Comparison of ENCODE assay signal across 32 cellular contexts in genomic region chrX:53704854-53705253, GRCh38.
"Had no signal": no experiment of that assay in that cellular context is flagged by ENCODE, and none has a peak within 500 bp of the region (broad histone marks: within the 10 kb centered on the region; RNA-seq: fewer than 3 reads in every experiment).

No MANE protein-coding gene starts in this region.

- H3K4me1 Mint-ChIP-seq: activated CD4-positive, alpha-beta memory T cell treated with anti-CD3 and anti-CD28 coated beads, Interleukin-2, amount 10 ng/mL, durations not matched to agents 7 days and 5 days; activated naive CD8-positive, alpha-beta T cell treated with anti-CD3 and anti-CD28 coated beads, Interleukin-2, amount 10 ng/mL, durations not matched to agents 7 days and 5 days; T-helper 17 cell had no signal

- H3K27me3 ChIP-seq: body of pancreas, esophagus muscularis mucosa, foreskin keratinocyte, gastrocnemius medialis had no signal

- H3K27me3 Mint-ChIP-seq: activated CD4-positive, alpha-beta memory T cell treated with anti-CD3 and anti-CD28 coated beads, Interleukin-2, amount 10 ng/mL, durations not matched to agents 7 days and 5 days; activated CD4-positive, alpha-beta T cell treated with anti-CD3 and anti-CD28 coated beads, Interleukin-2, amount 10 ng/mL, durations not matched to agents 7 days and 5 days; activated naive CD4-positive, alpha-beta T cell treated with anti-CD3 and anti-CD28 coated beads, Interleukin-2, amount 10 ng/mL, durations not matched to agents 7 days and 5 days; activated naive CD8-positive, alpha-beta T cell treated with anti-CD3 and anti-CD28 coated beads, Interleukin-2, amount 10 ng/mL, durations not matched to agents 7 days and 5 days; effector memory CD8-positive, alpha-beta T cell; T-helper 17 cell had no signal

- H3K36me3 ChIP-seq: esophagus muscularis mucosa, gastrocnemius medialis, heart right ventricle had no signal

- H3K4me3 ChIP-seq: body of pancreas, esophagus muscularis mucosa, gastrocnemius medialis, heart right ventricle had no signal

- H3K27ac Mint-ChIP-seq: activated CD4-positive, alpha-beta memory T cell treated with anti-CD3 and anti-CD28 coated beads, Interleukin-2, amount 10 ng/mL, durations not matched to agents 7 days and 5 days; activated CD4-positive, alpha-beta T cell treated with anti-CD3 and anti-CD28 coated beads, Interleukin-2, amount 10 ng/mL, durations not matched to agents 7 days and 5 days; activated naive CD4-positive, alpha-beta T cell treated with anti-CD3 and anti-CD28 coated beads, Interleukin-2, amount 10 ng/mL, durations not matched to agents 7 days and 5 days; activated naive CD4-positive, alpha-beta T cell treated with anti-CD3 and anti-CD28 coated beads, Interleukin-2, amount 50 U/mL, for 72 hours; activated naive CD8-positive, alpha-beta T cell treated with anti-CD3 and anti-CD28 coated beads, Interleukin-2, amount 10 ng/mL, durations not matched to agents 7 days and 5 days; activated T-cell treated with anti-CD3 and anti-CD28 coated beads, Interleukin-2, amount 50 U/mL, for 24 hours; effector memory CD8-positive, alpha-beta T cell; T-helper 17 cell; T-helper 2 cell treated with Interferon-gamma antibody and Interleukin-4, amounts not matched to agents 5 μg/mL and 100 μg/mL, for 36 hours had no signal

- FAIRE-seq: colon had no signal

- ATAC-seq: activated naive CD4-positive, alpha-beta T cell treated with anti-CD3 and anti-CD28 coated beads, Interleukin-2, amount 50 U/mL, for 72 hours; activated T-cell treated with anti-CD3 and anti-CD28 coated beads, Interleukin-2, amount 50 U/mL, for 72 hours; body of pancreas; effector memory CD8-positive, alpha-beta T cell; foreskin keratinocyte; gastrocnemius medialis; heart right ventricle; T-helper 17 cell had no signal

- H3K9me3 ChIP-seq: body of pancreas, esophagus muscularis mucosa, gastrocnemius medialis had no signal

- H3K4me1 ChIP-seq: body of pancreas, esophagus muscularis mucosa, foreskin keratinocyte, gastrocnemius medialis, heart right ventricle had no signal

- H3K9me3 Mint-ChIP-seq: activated CD4-positive, alpha-beta memory T cell treated with anti-CD3 and anti-CD28 coated beads, Interleukin-2, amount 10 ng/mL, durations not matched to agents 7 days and 5 days; activated naive CD4-positive, alpha-beta T cell treated with anti-CD3 and anti-CD28 coated beads, Interleukin-2, amount 10 ng/mL, durations not matched to agents 7 days and 5 days; activated T-cell treated with anti-CD3 and anti-CD28 coated beads, Interleukin-2, amount 50 U/mL, for 24 hours; activated T-cell treated with anti-CD3 and anti-CD28 coated beads, Interleukin-2, amount 50 U/mL, for 72 hours; effector memory CD8-positive, alpha-beta T cell had no signal

- DNase-seq: activated CD4-positive, alpha-beta memory T cell treated with anti-CD3 and anti-CD28 coated beads, Interleukin-2, amount 10 ng/mL, durations not matched to agents 7 days and 5 days; activated CD4-positive, alpha-beta T cell treated with anti-CD3 and anti-CD28 coated beads for 1 hour; activated CD4-positive, alpha-beta T cell treated with anti-CD3 and anti-CD28 coated beads for 4 hours; activated CD4-positive, alpha-beta T cell treated with anti-CD3 and anti-CD28 coated beads, Interleukin-2, amount 10 ng/mL, durations not matched to agents 7 days and 5 days; activated CD4-positive, alpha-beta T cell treated with anti-CD3 and anti-CD28 coated beads, Interleukin-2, amount 50 U/mL, for 4 hours; activated CD8-positive, alpha-beta memory T cell treated with anti-CD3 and anti-CD28 coated beads, Interleukin-2, amount 50 U/mL, for 48 hours; activated gamma-delta T cell; activated naive CD4-positive, alpha-beta T cell; activated naive CD4-positive, alpha-beta T cell treated with anti-CD3 and anti-CD28 coated beads, Interleukin-2, amount 10 ng/mL, durations not matched to agents 7 days and 5 days; activated naive CD8-positive, alpha-beta T cell treated with anti-CD3 and anti-CD28 coated beads, Interleukin-2, amount 10 ng/mL, durations not matched to agents 7 days and 5 days; activated T-cell treated with anti-CD3 and anti-CD28 coated beads for 4 hours; activated T-cell treated with anti-CD3 and anti-CD28 coated beads, Interleukin-2, amount 50 U/mL, for 24 hours; activated T-cell treated with anti-CD3 and anti-CD28 coated beads, Interleukin-2, amount 50 U/mL, for 72 hours; anterior cingulate cortex; body of pancreas; caudate nucleus; cortex of kidney; dermis blood vessel endothelial cell; effector CD4-positive, alpha-beta T cell; effector memory CD8-positive, alpha-beta T cell; erythroblast; foreskin keratinocyte; gastrocnemius medialis; glutamatergic neuron; heart right ventricle; T-helper 1 cell; T-helper 17 cell; T1000 had no signal

- H3K27ac ChIP-seq: body of pancreas, esophagus muscularis mucosa, foreskin keratinocyte, gastrocnemius medialis, heart right ventricle had no signal

- H3K4me3 Mint-ChIP-seq: activated CD4-positive, alpha-beta memory T cell treated with anti-CD3 and anti-CD28 coated beads, Interleukin-2, amount 10 ng/mL, durations not matched to agents 7 days and 5 days; activated CD4-positive, alpha-beta T cell treated with anti-CD3 and anti-CD28 coated beads, Interleukin-2, amount 10 ng/mL, durations not matched to agents 7 days and 5 days; activated naive CD4-positive, alpha-beta T cell treated with anti-CD3 and anti-CD28 coated beads, Interleukin-2, amount 10 ng/mL, durations not matched to agents 7 days and 5 days; activated naive CD8-positive, alpha-beta T cell treated with anti-CD3 and anti-CD28 coated beads, Interleukin-2, amount 10 ng/mL, durations not matched to agents 7 days and 5 days; activated T-cell treated with anti-CD3 and anti-CD28 coated beads, Interleukin-2, amount 50 U/mL, for 24 hours; activated T-cell treated with anti-CD3 and anti-CD28 coated beads, Interleukin-2, amount 50 U/mL, for 72 hours; effector memory CD8-positive, alpha-beta T cell; T-helper 17 cell; T-helper 2 cell treated with Interferon-gamma antibody and Interleukin-4, amounts not matched to agents 5 μg/mL and 100 μg/mL, for 36 hours had no signal
